ENCODE assay signal across 19 cellular contexts in genomic region chr1:100164226-100164625, GRCh38. TPM values are rescaled to one million over a fixed set of nuclear protein-coding genes. Genes with fewer than 3 reads are reported as not detected.
DNase-seq lines count a peak whose midpoint lies in the region; ATAC-seq and TF ChIP-seq lines count a peak whose summit lies in the region.
"Had no signal": no experiment of that assay in that cellular context is flagged by ENCODE, and none has a peak within 500 bp of the region (broad histone marks: within the 10 kb centered on the region; RNA-seq: fewer than 3 reads in every experiment).

No MANE protein-coding gene starts in this region.

- H3K9ac ChIP-seq in neural progenitor cell: no peak overlapping the region

- H4K20me1 ChIP-seq in neural progenitor cell (ENCODE audit: low read depth): no peaks in the 10 kb centered on the region

- TF ChIP-seq CTCF in AG10803 (conservative IDR thresholded peaks at IDR 0.05; ENCODE audit: low read length) (no peak), fibroblast of pulmonary artery (IDR thresholded peaks at IDR 0.05; ENCODE audit: low read length, missing control alignments) (no peak), neural progenitor cell (IDR thresholded peaks at IDR 0.05) (no peak)

- H3K36me3 ChIP-seq in neural progenitor cell: no peaks in the 10 kb centered on the region
- H3K36me3 ChIP-seq: neutrophil had no signal

- no peaks in the 10 kb centered on the region for H3K79me2 ChIP-seq in neural progenitor cell (ENCODE audit: low read depth)

- H3K27me3 ChIP-seq in neural progenitor cell: no peaks in the 10 kb centered on the region
- H3K27me3 ChIP-seq: neutrophil had no signal

- peaks cover 6% of the 10 kb centered on the region for H3K4me1 Mint-ChIP-seq in neural progenitor cell
- H3K4me1 Mint-ChIP-seq: CD14-positive monocyte; central memory CD8-positive, alpha-beta T cell; IgD-negative memory B cell; stimulated activated naive B cell treated with anti-CD40 and anti-IgM and Interleukin-4, amounts not matched to agents 10 μg/mL and 1 μg/mL and 100 μg/mL, for 72 hours had no signal

- H3K4me3 ChIP-seq in AG10803 (ENCODE audit: low read length) (no peak overlapping the region), fibroblast of pulmonary artery (replicated peaks; ENCODE audit: low read depth, low read length) (no peak overlapping the region), neural progenitor cell (no peak overlapping the region)

- peak; percentile 85 for DNase-seq in AG10803 (ENCODE audit: low read depth)
- DNase-seq in NCI-H2171 treated with DMSO at 0.1 percent for 48 hours (lab: John Stamatoyannopoulos, UW): peak; percentile 54
- DNase-seq in fibroblast of pulmonary artery (ENCODE audit: low read depth): peak; percentile 72
- peak; percentile 82 for DNase-seq in neural progenitor cell (ENCODE audit: low spot score)
- no peak for DNase-seq in dermis blood vessel endothelial cell
- no peak for DNase-seq in NCI-H510A (lab: John Stamatoyannopoulos, UW)
- no peak for DNase-seq in NCI-H748 treated with DMSO at 0.1 percent for 48 hours (lab: John Stamatoyannopoulos, UW)
- DNase-seq: activated CD4-positive, alpha-beta T cell treated with anti-CD3 and anti-CD28 coated beads, Interleukin-2, amount 50 U/mL, for 48 hours; activated effector memory CD4-positive, alpha-beta T cell treated with Interleukin-2 at 50 U/mL for 16 hours; erythroblast; NCI-H187 treated with DMSO at 0.1 percent for 48 hours; OCI-M1; stimulated activated naive B cell treated with anti-CD40 and anti-IgM and Interleukin-4, amounts not matched to agents 10 μg/mL and 1 μg/mL and 100 μg/mL, for 72 hours; T-helper 2 cell had no signal

- H3K36me3 Mint-ChIP-seq in neural progenitor cell: no peaks in the 10 kb centered on the region
- H3K36me3 Mint-ChIP-seq: CD14-positive monocyte had no signal

- H3K4me2 ChIP-seq in neural progenitor cell: peak overlapping the region; percentile 70

- no peaks in the 10 kb centered on the region for H3K9me3 ChIP-seq in neural progenitor cell (ENCODE audit: low read depth)
- H3K9me3 ChIP-seq: neutrophil had no signal

- no peak for ATAC-seq in esophagus mucosa
- ATAC-seq: stimulated activated naive B cell treated with anti-CD40 and anti-IgM and Interleukin-4, amounts not matched to agents 10 μg/mL and 1 μg/mL and 100 μg/mL, for 72 hours had no signal

- H2AFZ ChIP-seq in neural progenitor cell (replicated peaks): peak overlapping the region; percentile 7

- H3K4me3 Mint-ChIP-seq in neural progenitor cell: no peak overlapping the region
- H3K4me3 Mint-ChIP-seq: CD14-positive monocyte; central memory CD8-positive, alpha-beta T cell; IgD-negative memory B cell; stimulated activated naive B cell treated with anti-CD40 and anti-IgM and Interleukin-4, amounts not matched to agents 10 μg/mL and 1 μg/mL and 100 μg/mL, for 72 hours had no signal

- H3K4me1 ChIP-seq in neural progenitor cell: peaks cover 11% of the 10 kb centered on the region

- peak overlapping the region; percentile 86 for H3K27ac ChIP-seq in neural progenitor cell
- H3K27ac ChIP-seq: neutrophil had no signal

- peaks cover 14% of the 10 kb centered on the region for H3F3A ChIP-seq in neural progenitor cell (ENCODE audit: low read depth)

- H3K9me3 Mint-ChIP-seq in neural progenitor cell: no peaks in the 10 kb centered on the region
- H3K9me3 Mint-ChIP-seq: central memory CD8-positive, alpha-beta T cell; IgD-negative memory B cell; stimulated activated naive B cell treated with anti-CD40 and anti-IgM and Interleukin-4, amounts not matched to agents 10 μg/mL and 1 μg/mL and 100 μg/mL, for 72 hours had no signal

- H3K27ac Mint-ChIP-seq in neural progenitor cell: peak overlapping the region; percentile 96
- H3K27ac Mint-ChIP-seq: CD14-positive monocyte; IgD-negative memory B cell; stimulated activated naive B cell treated with anti-CD40 and anti-IgM and Interleukin-4, amounts not matched to agents 10 μg/mL and 1 μg/mL and 100 μg/mL, for 72 hours had no signal

- no peaks in the 10 kb centered on the region for H3K27me3 Mint-ChIP-seq in neural progenitor cell (ENCODE audit: insufficient read depth, low read depth)
- H3K27me3 Mint-ChIP-seq: central memory CD8-positive, alpha-beta T cell; IgD-negative memory B cell; stimulated activated naive B cell treated with anti-CD40 and anti-IgM and Interleukin-4, amounts not matched to agents 10 μg/mL and 1 μg/mL and 100 μg/mL, for 72 hours had no signal

RNA-seq across cellular contexts. Expression of gene LRRC39, which starts 13.8 kb away (rescaled TPM):
- 0.54 and 0.87 TPM in 2 replicates for total RNA-seq in neural progenitor cell (ENCODE audit: low replicate concordance)
- total RNA-seq in dermis blood vessel endothelial cell: 0.09 TPM in 1 of 2 replicates, not detected in the other
- not detected for total RNA-seq in esophagus mucosa

RNA-seq across cellular contexts. Expression of gene TRMT13, which starts 31.3 kb away (rescaled TPM):
- total RNA-seq in neural progenitor cell (ENCODE audit: low replicate concordance): 19.7 and 28.8 TPM in 2 replicates
- 8.0 and 12.7 TPM in 2 replicates for total RNA-seq in dermis blood vessel endothelial cell
- total RNA-seq in esophagus mucosa: 9.4 TPM

RNA-seq across cellular contexts. Expression of gene SASS6, which starts 31.5 kb away (rescaled TPM):
- total RNA-seq in neural progenitor cell (ENCODE audit: low replicate concordance): 16.7 and 31.7 TPM in 2 replicates
- 3.2 and 5.9 TPM in 2 replicates for total RNA-seq in dermis blood vessel endothelial cell
- 2.9 TPM for total RNA-seq in esophagus mucosa

Comparison
In these comparisons a context has a peak if more than half of its experiments do, and no peak if none do; other contexts are left out.
1. DNase-seq: peak in AG10803 (single experiment), NCI-H2171 treated with DMSO at 0.1 percent for 48 hours (single experiment), fibroblast of pulmonary artery (single experiment) and neural progenitor cell (single experiment); none in dermis blood vessel endothelial cell (single experiment), NCI-H510A (single experiment) and NCI-H748 treated with DMSO at 0.1 percent for 48 hours (single experiment).